In the genomic region with DNA sequence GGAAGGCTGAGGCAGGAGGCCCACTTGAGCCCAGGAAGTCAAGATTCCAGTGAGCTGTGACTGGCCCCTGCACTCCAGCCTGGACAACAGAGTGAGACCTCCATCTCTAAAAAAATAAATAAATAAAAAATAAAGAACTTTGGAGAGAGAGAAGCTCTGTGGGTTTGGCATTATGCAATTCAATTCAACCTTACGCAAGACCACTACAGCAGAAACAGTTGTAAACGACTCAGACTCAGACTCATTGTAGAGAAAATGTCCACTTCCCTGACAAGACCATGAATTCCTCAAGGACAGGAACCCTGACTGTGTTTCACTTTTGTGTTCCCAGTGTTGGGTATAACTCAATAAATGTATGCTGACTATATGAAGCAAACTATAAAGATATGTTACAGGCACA, we compare ENCODE assay signal across 13 cellular contexts.
A peak's percentile ranks its signal among the peaks of the same experiment; 100 is the strongest.
DNase-seq lines count a peak whose midpoint lies in the region; FAIRE-seq and TF ChIP-seq lines count a peak whose summit lies in the region.
"Had no signal": no experiment of that assay in that cellular context is flagged by ENCODE, and none has a peak within 500 bp of the region (broad histone marks: within the 10 kb centered on the region; RNA-seq: fewer than 3 reads in every experiment).

No MANE protein-coding gene starts in this region.

- intact Hi-C loops in colonic mucosa (cut with DNase I), result no loop called here

- no peak for FAIRE-seq in HTR-8/SVneo (lab: Jason Lieb, UNC)

- TF ChIP-seq CTCF in endothelial cell (IDR thresholded peaks at IDR 0.05; ENCODE audit: unreplicated experiment) (no peak), colonic mucosa (IDR thresholded peaks at IDR 0.05) (no peak)

- H3K27ac ChIP-seq in SK-N-MC, result no peak overlapping the region; the same call in 1 of the 2 replicates
- no peak overlapping the region for H3K27ac ChIP-seq in colonic mucosa
- H3K27ac ChIP-seq: ovary had no signal

- H3K4me1 Mint-ChIP-seq in endothelial cell (ENCODE audit: unreplicated experiment), result peaks cover 2% of the 10 kb centered on the region

- no peaks in the 10 kb centered on the region for H3K9me3 ChIP-seq in SK-N-MC (ENCODE audit: low read depth, low read length)
- no peaks in the 10 kb centered on the region for H3K9me3 ChIP-seq in colonic mucosa
- H3K9me3 ChIP-seq: ovary had no signal

- H3K27ac Mint-ChIP-seq in endothelial cell (ENCODE audit: unreplicated experiment), result no peak overlapping the region
- H3K27ac Mint-ChIP-seq: activated B cell treated with CpG ODN at 0.5 μM for 24 hours, B cell had no signal

- H3K4me3 ChIP-seq in SK-N-MC, result no peak overlapping the region
- no peak overlapping the region for H3K4me3 ChIP-seq in colonic mucosa
- H3K4me3 ChIP-seq: ovary had no signal

- no peaks in the 10 kb centered on the region for H3K36me3 Mint-ChIP-seq in endothelial cell (ENCODE audit: low read depth, unreplicated experiment)

- H3K9me3 Mint-ChIP-seq in endothelial cell (ENCODE audit: unreplicated experiment), result no peaks in the 10 kb centered on the region
- H3K9me3 Mint-ChIP-seq: activated B cell treated with CpG ODN at 0.5 μM for 24 hours had no signal

- DNase-seq in AG08395 (ENCODE audit: low spot score), result peak; percentile 70
- DNase-seq in HTR-8/SVneo (ENCODE audit: insufficient read length, low spot score), result peak; percentile 19
- peak; percentile 50 for DNase-seq in SK-N-MC (ENCODE audit: low read depth, low spot score)
- peak; percentile 31 for DNase-seq in glomerular visceral epithelial cell (ENCODE audit: extremely low spot score)
- DNase-seq in endothelial cell (ENCODE audit: low spot score), result no peak
- DNase-seq in NCI-H1436 (lab: John Stamatoyannopoulos, UW), result no peak
- DNase-seq in activated effector memory CD4-positive, alpha-beta T cell treated with anti-CD3 and anti-CD28 coated beads, Interleukin-2, amount 50 U/mL, for 16 hours, result no peak
- no peak for DNase-seq in colonic mucosa
- DNase-seq: activated B cell treated with CpG ODN at 0.5 μM for 24 hours; central memory CD4-positive, alpha-beta T cell; ovary; Right ventricle myocardium superior had no signal

- H3K4me1 ChIP-seq in colonic mucosa, result no peaks in the 10 kb centered on the region

- no peaks in the 10 kb centered on the region for H3K27me3 ChIP-seq in colonic mucosa
- H3K27me3 ChIP-seq: ovary had no signal

- no peak overlapping the region for H3K4me3 Mint-ChIP-seq in endothelial cell (ENCODE audit: unreplicated experiment)
- H3K4me3 Mint-ChIP-seq: activated B cell treated with CpG ODN at 0.5 μM for 24 hours, B cell had no signal

- H3K9ac ChIP-seq in SK-N-MC (ENCODE audit: insufficient read length) (no peak overlapping the region), colonic mucosa (ENCODE audit: low read depth in 2 of 2, low read length in 2 of 2) (no peak overlapping the region)

- no peaks in the 10 kb centered on the region for H3K36me3 ChIP-seq in SK-N-MC (ENCODE audit: insufficient read depth, low read length)
- no peaks in the 10 kb centered on the region for H3K36me3 ChIP-seq in colonic mucosa
- H3K36me3 ChIP-seq: ovary had no signal

- H3K27me3 Mint-ChIP-seq in endothelial cell (ENCODE audit: unreplicated experiment), result peaks cover 2% of the 10 kb centered on the region
- H3K27me3 Mint-ChIP-seq: activated B cell treated with CpG ODN at 0.5 μM for 24 hours, B cell had no signal

Comparison
In these comparisons a context has a peak if more than half of its experiments do, and no peak if none do; other contexts are left out.
1. DNase-seq: peak in AG08395 (single experiment), HTR-8/SVneo (single experiment), SK-N-MC (single experiment) and glomerular visceral epithelial cell (single experiment); none in endothelial cell (single experiment), NCI-H1436 (single experiment), activated effector memory CD4-positive, alpha-beta T cell treated with anti-CD3 and anti-CD28 coated beads, Interleukin-2, amount 50 U/mL, for 16 hours (single experiment) and colonic mucosa (single experiment).